ENCODE assay signal across 1 cellular context in genomic region chr1:155967410-155968400, GRCh38.
TF ChIP-seq lines count a peak whose summit lies in the region.

No MANE protein-coding gene starts in this region.

TF ChIP-seq in HepG2, 621 proteins besides CTCF, POLR2A, EP300 and RAD21 (continued from another document and continues in another):
- TF ChIP-seq RELA (CRISPR knock-in tag; IDR thresholded peaks at IDR 0.05) (no peak), ZNF550 (CRISPR knock-in tag; IDR thresholded peaks at IDR 0.05; ENCODE audit: borderline replicate concordance) (no peak), MYC (CRISPR knock-in tag; IDR thresholded peaks at IDR 0.05; ENCODE audit: borderline replicate concordance) (peak; percentile 82), SAP130 (CRISPR knock-in tag; IDR thresholded peaks at IDR 0.05; ENCODE audit: low read depth) (peak; percentile 75), SIX4 (CRISPR knock-in tag; IDR thresholded peaks at IDR 0.05) (no peak), ZSCAN30 (CRISPR knock-in tag; IDR thresholded peaks at IDR 0.05) (no peak), ZHX1 (CRISPR knock-in tag; IDR thresholded peaks at IDR 0.05; ENCODE audit: low read depth) (peak; percentile 84; the same call in 1 of the 2 replicates), GMEB1 (CRISPR knock-in tag; IDR thresholded peaks at IDR 0.05; ENCODE audit: borderline replicate concordance) (peak; percentile 32; the same call in 1 of the 2 replicates), ZNF460 (CRISPR knock-in tag; IDR thresholded peaks at IDR 0.05; ENCODE audit: borderline replicate concordance) (no peak), ZNF354B (CRISPR knock-in tag; IDR thresholded peaks at IDR 0.05) (no peak), ZNF264 (CRISPR knock-in tag; IDR thresholded peaks at IDR 0.05) (peak; percentile 24; the same call in 1 of the 2 replicates), ZNF7 (CRISPR knock-in tag; IDR thresholded peaks at IDR 0.05) (no peak), TARDBP (CRISPR knock-in tag; IDR thresholded peaks at IDR 0.05) (peak; percentile 57; the same call in 1 of the 2 replicates), HMGA1 (CRISPR knock-in tag; conservative IDR thresholded peaks at IDR 0.05) (no peak), SMAD9 (CRISPR knock-in tag; IDR thresholded peaks at IDR 0.05) (no peak), TOPORS (CRISPR knock-in tag; IDR thresholded peaks at IDR 0.05) (no peak), ZSCAN5A (CRISPR knock-in tag; IDR thresholded peaks at IDR 0.05; ENCODE audit: borderline replicate concordance) (no peak), ELF1 (CRISPR knock-in tag; IDR thresholded peaks at IDR 0.05) (0 out of 2 replicates have a peak, but pooled peaks have one; percentile 21), REST (IDR thresholded peaks at IDR 0.05; ENCODE audit: borderline replicate concordance in 1 of 2, low read depth in 1 of 2, low read length in 2 of 2) (no peak), ZBTB26 (CRISPR knock-in tag; IDR thresholded peaks at IDR 0.05; ENCODE audit: borderline replicate concordance) (no peak; the same call in 1 of the 2 replicates), FOXO4 (CRISPR knock-in tag; conservative IDR thresholded peaks at IDR 0.05) (no peak), ISX (CRISPR knock-in tag; conservative IDR thresholded peaks at IDR 0.05) (no peak), ZNF879 (CRISPR knock-in tag; IDR thresholded peaks at IDR 0.05) (no peak), ZNF569 (CRISPR knock-in tag; IDR thresholded peaks at IDR 0.05; ENCODE audit: borderline replicate concordance) (no peak), HNRNPL (IDR thresholded peaks at IDR 0.05; ENCODE audit: low read depth, low read length) (0 out of 2 replicates have a peak, but pooled peaks have one; percentile 43), RCOR2 (CRISPR knock-in tag; IDR thresholded peaks at IDR 0.05) (no peak), KLF9 (CRISPR knock-in tag; IDR thresholded peaks at IDR 0.05; ENCODE audit: low read depth) (0 out of 2 replicates have a peak, but pooled peaks have one; percentile 47), ZNF143 (CRISPR knock-in tag; IDR thresholded peaks at IDR 0.05) (peak; percentile 19; the same call in 1 of the 2 replicates), CC2D1A (CRISPR knock-in tag; IDR thresholded peaks at IDR 0.05) (no peak), FUBP1 (CRISPR knock-in tag; IDR thresholded peaks at IDR 0.05; ENCODE audit: borderline replicate concordance) (no peak), ZNF292 (CRISPR knock-in tag; IDR thresholded peaks at IDR 0.05; ENCODE audit: borderline replicate concordance, low read depth) (no peak), MYNN (CRISPR knock-in tag; IDR thresholded peaks at IDR 0.05; ENCODE audit: low read depth) (no peak), HOXA3 (CRISPR knock-in tag; IDR thresholded peaks at IDR 0.05) (peak; percentile 85), SP140L (CRISPR knock-in tag; IDR thresholded peaks at IDR 0.05; ENCODE audit: borderline replicate concordance) (no peak), ZNF780A (CRISPR knock-in tag; IDR thresholded peaks at IDR 0.05) (no peak), ZSCAN12 (CRISPR knock-in tag; IDR thresholded peaks at IDR 0.05) (no peak), ZNF234 (CRISPR knock-in tag; conservative IDR thresholded peaks at IDR 0.05) (no peak), PBX3 (CRISPR knock-in tag; IDR thresholded peaks at IDR 0.05; ENCODE audit: borderline replicate concordance) (no peak), EHMT2 (IDR thresholded peaks at IDR 0.05; ENCODE audit: borderline replicate concordance, low read depth, low read length) (no peak), ZMYM4 (CRISPR knock-in tag; IDR thresholded peaks at IDR 0.05) (peak; percentile 73; the same call in 1 of the 2 replicates), SMYD3 (CRISPR knock-in tag; IDR thresholded peaks at IDR 0.05) (no peak), MED1 (CRISPR knock-in tag; IDR thresholded peaks at IDR 0.05) (peak; percentile 86), ATF4 (CRISPR knock-in tag; IDR thresholded peaks at IDR 0.05) (no peak), ZFX (CRISPR knock-in tag; IDR thresholded peaks at IDR 0.05; ENCODE audit: low read depth) (peak; percentile 97), CENPBD1 (CRISPR knock-in tag; IDR thresholded peaks at IDR 0.05; ENCODE audit: borderline replicate concordance, low read depth) (no peak), E2F1 (CRISPR knock-in tag; IDR thresholded peaks at IDR 0.05) (no peak), NCOA5 (CRISPR knock-in tag; IDR thresholded peaks at IDR 0.05) (no peak), RORA (CRISPR knock-in tag; IDR thresholded peaks at IDR 0.05) (no peak), ZBTB7A (CRISPR knock-in tag; IDR thresholded peaks at IDR 0.05) (peak; percentile 93)
